In the genomic region with DNA sequence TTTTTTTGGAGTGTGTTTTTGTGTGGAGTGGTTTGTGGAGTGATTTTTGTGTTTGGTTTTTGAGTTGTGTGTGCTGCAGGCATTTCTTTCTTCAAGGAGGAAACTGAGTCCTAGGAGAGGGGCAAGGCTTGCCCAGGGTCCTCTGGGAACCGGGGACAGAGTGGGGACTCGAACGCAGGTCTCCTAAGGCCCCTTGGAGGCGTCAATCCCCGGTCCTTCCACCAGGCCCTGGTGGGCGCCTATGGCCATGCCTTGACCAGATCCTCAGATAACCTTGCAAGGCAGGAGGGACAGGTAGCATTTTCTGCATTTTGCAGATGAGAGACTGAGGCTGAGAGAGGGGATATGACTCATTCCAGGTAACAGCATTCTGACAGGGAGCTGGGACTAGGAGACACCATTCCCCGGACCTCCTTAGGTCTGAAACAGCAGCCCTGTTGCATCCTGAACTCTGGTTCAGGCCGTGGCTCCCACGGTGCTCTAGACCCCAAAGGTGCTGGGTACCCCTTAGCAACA, we compare ENCODE assay signal across 25 cellular contexts.
"Had no signal": no experiment of that assay in that cellular context is flagged by ENCODE, and none has a peak within 500 bp of the region (broad histone marks: within the 10 kb centered on the region; RNA-seq: fewer than 3 reads in every experiment).

No MANE protein-coding gene starts in this region.

- H3K79me2 ChIP-seq: parathyroid adenoma had no signal

- H3K9me3 ChIP-seq: esophagus muscularis mucosa, gastrocnemius medialis, mucosa of descending colon, prostate gland, right lobe of liver, spleen, testis, tibial nerve had no signal

- H2AFZ ChIP-seq: neural progenitor cell, parathyroid adenoma had no signal

- H3K4me2 ChIP-seq: neural progenitor cell had no signal

- H3K27ac ChIP-seq: coronary artery, epithelial cell of prostate, esophagus muscularis mucosa, gastrocnemius medialis, neural progenitor cell, parathyroid adenoma, prostate gland, right lobe of liver, testis, tibial nerve had no signal

- H3K36me3 Mint-ChIP-seq: immature natural killer cell; natural killer cell; neural progenitor cell; stimulated activated naive B cell treated with anti-CD40 and anti-IgM and Interleukin-4, amounts not matched to agents 10 μg/mL and 1 μg/mL and 100 μg/mL, for 72 hours had no signal

- H3K9ac ChIP-seq: neural progenitor cell, parathyroid adenoma had no signal

- H3K4me1 Mint-ChIP-seq: immature natural killer cell; natural killer cell; stimulated activated naive B cell treated with anti-CD40 and anti-IgM and Interleukin-4, amounts not matched to agents 10 μg/mL and 1 μg/mL and 100 μg/mL, for 72 hours; stimulated activated naive CD8-positive, alpha-beta T cell treated with anti-CD3 and anti-CD28 coated beads, Interleukin-15, amount 100 ng/mL, for 72 hours had no signal

- H3K4me3 ChIP-seq: coronary artery, esophagus muscularis mucosa, gastrocnemius medialis, mucosa of descending colon, neural progenitor cell, prostate gland, right lobe of liver, spleen, testis, tibial nerve had no signal

- H3K27me3 Mint-ChIP-seq: stimulated activated naive CD8-positive, alpha-beta T cell treated with anti-CD3 and anti-CD28 coated beads, Interleukin-15, amount 100 ng/mL, for 72 hours had no signal

- H3K4me3 Mint-ChIP-seq: immature natural killer cell; natural killer cell; neural progenitor cell; stimulated activated naive B cell treated with anti-CD40 and anti-IgM and Interleukin-4, amounts not matched to agents 10 μg/mL and 1 μg/mL and 100 μg/mL, for 72 hours; stimulated activated naive CD8-positive, alpha-beta T cell treated with anti-CD3 and anti-CD28 coated beads, Interleukin-15, amount 100 ng/mL, for 72 hours had no signal

- H3K4me1 ChIP-seq: gastrocnemius medialis, parathyroid adenoma, prostate gland, testis had no signal

- DNase-seq: caudate nucleus; effector CD4-positive, alpha-beta T cell; gastrocnemius medialis; immature natural killer cell; left colon; mammary epithelial cell; natural killer cell; occipital lobe; retina; spleen; stimulated activated CD4-positive, alpha-beta T cell treated with anti-CD3 and anti-CD28 coated beads, Interleukin-15, amount 100 ng/mL, for 24 hours; stimulated activated CD4-positive, alpha-beta T cell treated with anti-CD3 and anti-CD28 coated beads, Interleukin-1b, Interleukin-23, amount 100 ng/mL, for 48 hours; stimulated activated CD4-positive, alpha-beta T cell treated with anti-CD3 and anti-CD28 coated beads, Interleukin-4, amount 100 ng/mL, for 24 hours; stimulated activated naive B cell treated with anti-CD40 and anti-IgM and Interleukin-4, amounts not matched to agents 10 μg/mL and 1 μg/mL and 100 μg/mL, for 72 hours; stimulated activated naive CD8-positive, alpha-beta T cell treated with anti-CD3 and anti-CD28 coated beads, Interleukin-15, amount 100 ng/mL, for 72 hours; testis had no signal

- H3K36me3 ChIP-seq: esophagus muscularis mucosa, gastrocnemius medialis, neural progenitor cell, prostate gland, spleen, tibial nerve had no signal

- ATAC-seq: gastrocnemius medialis; left colon; mucosa of descending colon; natural killer cell; right lobe of liver; stimulated activated naive B cell treated with anti-CD40 and anti-IgM and Interleukin-4, amounts not matched to agents 10 μg/mL and 1 μg/mL and 100 μg/mL, for 72 hours; stimulated activated naive CD8-positive, alpha-beta T cell treated with anti-CD3 and anti-CD28 coated beads, Interleukin-15, amount 100 ng/mL, for 72 hours had no signal

- H3K27ac Mint-ChIP-seq: immature natural killer cell; natural killer cell; stimulated activated naive B cell treated with anti-CD40 and anti-IgM and Interleukin-4, amounts not matched to agents 10 μg/mL and 1 μg/mL and 100 μg/mL, for 72 hours had no signal

- H3K9me3 Mint-ChIP-seq: natural killer cell; neural progenitor cell; stimulated activated naive B cell treated with anti-CD40 and anti-IgM and Interleukin-4, amounts not matched to agents 10 μg/mL and 1 μg/mL and 100 μg/mL, for 72 hours; stimulated activated naive CD8-positive, alpha-beta T cell treated with anti-CD3 and anti-CD28 coated beads, Interleukin-15, amount 100 ng/mL, for 72 hours had no signal

- H3K27me3 ChIP-seq: esophagus muscularis mucosa, gastrocnemius medialis, neural progenitor cell, right lobe of liver, spleen, testis, tibial nerve had no signal
